In genomic region chr11:7571640-7572000, GRCh38 we compare ENCODE assay signal across 2 cellular contexts.
TF ChIP-seq lines count a peak whose summit lies in the region.

No MANE protein-coding gene starts in this region.

TF ChIP-seq in IMR-90, 13 proteins besides CTCF, POLR2A, EP300 and RAD21 (continued from another document):
- TF ChIP-seq ELK1 (IDR thresholded peaks at IDR 0.05; ENCODE audit: borderline replicate concordance, low read depth, low read length), result no peak

TF ChIP-seq in endothelial cell of umbilical vein, 7 proteins besides CTCF, POLR2A, EP300 and RAD21 (continued from another document):
- no peak for TF ChIP-seq MYC (IDR thresholded peaks at IDR 0.05; ENCODE audit: low read depth, low read length)
- TF ChIP-seq JUN (IDR thresholded peaks at IDR 0.05; ENCODE audit: borderline replicate concordance, insufficient read depth, insufficient read length, low read depth), result no peak
- TF ChIP-seq MAX (IDR thresholded peaks at IDR 0.05; ENCODE audit: insufficient read depth, insufficient read length), result no peak
- no peak for TF ChIP-seq FOS (IDR thresholded peaks at IDR 0.05; ENCODE audit: borderline replicate concordance, insufficient read depth, low read length)
- TF ChIP-seq EZH2 (IDR thresholded peaks at IDR 0.05; ENCODE audit: borderline replicate concordance, low read depth, low read length, severe bottlenecking), result no peak
- TF ChIP-seq POLR2AphosphoS5 (IDR thresholded peaks at IDR 0.05; ENCODE audit: insufficient read depth, low read depth, low read length), result no peak
